1 cellular context compared by ENCODE assay signal in genomic region chr3:146544013-146544928, GRCh38.
TF ChIP-seq lines count a peak whose summit lies in the region.

Gene PLSCR1, minus strand, starts transcription at chr3:146544607. Its CDS starts 8,055 bp downstream, at chr3:146536552.

TF ChIP-seq in IMR-90, 13 proteins besides CTCF, POLR2A, EP300 and RAD21 (continued from another document):
- no peak for TF ChIP-seq ELK1 (IDR thresholded peaks at IDR 0.05; ENCODE audit: borderline replicate concordance, low read depth, low read length)
